17 cellular contexts compared by ENCODE assay signal in the genomic region with DNA sequence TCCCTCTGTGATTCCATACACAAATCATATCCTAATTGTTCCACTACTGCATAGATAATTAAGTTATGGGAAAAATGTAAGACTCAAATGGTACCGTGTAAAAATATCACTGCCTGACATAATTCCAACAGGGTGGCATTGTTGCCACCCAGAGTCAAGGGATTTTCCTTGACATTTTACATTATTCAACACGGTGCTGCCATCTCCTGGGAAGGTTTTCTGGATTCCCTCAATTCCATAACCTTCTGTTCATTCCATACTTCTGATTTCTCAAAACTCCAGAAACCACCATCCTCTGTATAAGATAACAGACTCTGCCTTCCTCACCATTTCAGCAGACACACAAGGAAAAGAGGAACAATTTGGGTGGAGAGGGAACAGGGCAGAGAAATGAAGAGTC.
DNase-seq lines count a peak whose midpoint lies in the region; ATAC-seq and TF ChIP-seq lines count a peak whose summit lies in the region.
"Had no signal": no experiment of that assay in that cellular context is flagged by ENCODE, and none has a peak within 500 bp of the region (broad histone marks: within the 10 kb centered on the region; RNA-seq: fewer than 3 reads in every experiment).

No MANE protein-coding gene starts in this region.

- H2BK15ac ChIP-seq in mesendoderm (replicated peaks; ENCODE audit: low read depth) = no peak overlapping the region

- H3K4me3 ChIP-seq in AG04450 (ENCODE audit: low read depth, low read length) = no peak overlapping the region
- H3K4me3 ChIP-seq in astrocyte of the cerebellum (ENCODE audit: low read depth, low read length) = no peak overlapping the region
- H3K4me3 ChIP-seq in mesendoderm (ENCODE audit: low read length) = no peak overlapping the region
- H3K4me3 ChIP-seq: HAP-1, right atrium auricular region, SJSA1 had no signal

- ATAC-seq in GM18868 (IDR thresholded peaks at IDR 0.05; ENCODE audit: unreplicated experiment) (no peak), GM19035 (IDR thresholded peaks at IDR 0.05; ENCODE audit: unreplicated experiment) (no peak), HG03565 (IDR thresholded peaks at IDR 0.05; ENCODE audit: unreplicated experiment) (no peak)

- CTCF ChIA-PET in AG04450 (lab: Charles Lee) = no interaction called here

- no peaks in the 10 kb centered on the region for H3K27me3 ChIP-seq in AG04450 (ENCODE audit: control insufficient read depth, insufficient read depth, low read length)
- H3K27me3 ChIP-seq in mesendoderm (ENCODE audit: insufficient read depth, low read length, poor library complexity) = no peaks in the 10 kb centered on the region
- H3K27me3 ChIP-seq: BE2C, right atrium auricular region, SJSA1 had no signal

- H3K18ac ChIP-seq in mesendoderm (ENCODE audit: low read length) = no peak overlapping the region

- H4K5ac ChIP-seq in mesendoderm (ENCODE audit: low read length) = no peak overlapping the region

- DNase-seq in AG04450 (ENCODE audit: low read depth, low spot score) (no peak), HFFc6 (peak; percentile 28), astrocyte of the cerebellum (ENCODE audit: low read depth) (no peak), mesendoderm (peak; percentile 33), NCI-H526 treated with DMSO at 0.1 percent for 48 hours (lab: John Stamatoyannopoulos, UW) (no peak)
- DNase-seq: activated B cell treated with CpG ODN at 0.5 μM for 24 hours; activated naive CD8-positive, alpha-beta T cell treated with anti-CD3 and anti-CD28 coated beads, Interleukin-2, amount 10 ng/mL, durations not matched to agents 7 days and 5 days; BE2C; immature natural killer cell; NCI-H2171 treated with DMSO at 0.1 percent for 48 hours had no signal

- H4K8ac ChIP-seq in mesendoderm (ENCODE audit: low read depth, low read length) = no peak overlapping the region

- POLR2A ChIA-PET in AG04450 (lab: Yijun Ruan, JAX) = no interaction called here

- H2BK120ac ChIP-seq in mesendoderm (ENCODE audit: low read depth, low read length) = no peak overlapping the region

- in situ Hi-C loops in astrocyte of the cerebellum (cut with HindIII; ENCODE audit: low sequenced_read_pairs) = no loop called here

- H3K9me3 Mint-ChIP-seq in HFFc6 = no peaks in the 10 kb centered on the region
- H3K9me3 Mint-ChIP-seq: activated B cell treated with CpG ODN at 0.5 μM for 24 hours; activated naive CD8-positive, alpha-beta T cell treated with anti-CD3 and anti-CD28 coated beads, Interleukin-2, amount 10 ng/mL, durations not matched to agents 7 days and 5 days; dendritic cell treated with granulocyte-macrophage colony-stimulating factor and Interleukin-4, amounts not matched to agents 40 ng/mL and 50 ng/mL, for 4 days had no signal

- H3K27me3 Mint-ChIP-seq in HFFc6 (ENCODE audit: insufficient read depth) = no peaks in the 10 kb centered on the region
- H3K27me3 Mint-ChIP-seq: activated B cell treated with CpG ODN at 0.5 μM for 24 hours; activated naive CD8-positive, alpha-beta T cell treated with anti-CD3 and anti-CD28 coated beads, Interleukin-2, amount 10 ng/mL, durations not matched to agents 7 days and 5 days; dendritic cell treated with granulocyte-macrophage colony-stimulating factor and Interleukin-4, amounts not matched to agents 40 ng/mL and 50 ng/mL, for 4 days had no signal

- peaks cover 7% of the 10 kb centered on the region for H3K4me1 ChIP-seq in mesendoderm (ENCODE audit: control insufficient read depth, low read depth, low read length)
- H3K4me1 ChIP-seq: BE2C, HAP-1, right atrium auricular region, SJSA1 had no signal

- no peaks in the 10 kb centered on the region for H3K9me3 ChIP-seq in AG04450 (ENCODE audit: control insufficient read depth, insufficient read depth, low read length)
- H3K9me3 ChIP-seq: BE2C, HAP-1, right atrium auricular region, SJSA1 had no signal

- no CpG with 5 or more reads among the region's 2 CpGs for WGBS in mesendoderm (ENCODE audit: extremely low coverage, insufficient coverage, low lambda C conversion rate)

- H3K9ac ChIP-seq in mesendoderm (ENCODE audit: low read length) = no peak overlapping the region

- H3K36me3 ChIP-seq in mesendoderm (ENCODE audit: control insufficient read depth, insufficient read depth, low read length) = no peaks in the 10 kb centered on the region
- H3K36me3 ChIP-seq: BE2C, HAP-1, right atrium auricular region, SJSA1 had no signal

- no peak overlapping the region for H3K27ac Mint-ChIP-seq in HFFc6
- H3K27ac Mint-ChIP-seq: activated B cell treated with CpG ODN at 0.5 μM for 24 hours; activated naive CD8-positive, alpha-beta T cell treated with anti-CD3 and anti-CD28 coated beads, Interleukin-2, amount 10 ng/mL, durations not matched to agents 7 days and 5 days; dendritic cell treated with granulocyte-macrophage colony-stimulating factor and Interleukin-4, amounts not matched to agents 40 ng/mL and 50 ng/mL, for 4 days; immature natural killer cell had no signal

- no peaks in the 10 kb centered on the region for H3K79me1 ChIP-seq in mesendoderm (ENCODE audit: low read length)

- H3K23ac ChIP-seq in mesendoderm (ENCODE audit: low read length) = no peak overlapping the region

- TF ChIP-seq CTCF in AG04450 (IDR thresholded peaks at IDR 0.05; ENCODE audit: low read depth, low read length) = peak; percentile 45
- peak; percentile 76 for TF ChIP-seq CTCF in HFFc6 (IDR thresholded peaks at IDR 0.05)
- TF ChIP-seq CTCF in astrocyte of the cerebellum (IDR thresholded peaks at IDR 0.05; ENCODE audit: low read depth, low read length, missing control alignments) = peak; percentile 8

- H3K27ac ChIP-seq in AG04450 (ENCODE audit: low read depth, low read length) (no peak overlapping the region), mesendoderm (ENCODE audit: low read depth, low read length) (no peak overlapping the region)
- H3K27ac ChIP-seq: right atrium auricular region, SJSA1 had no signal

- H3K36me3 Mint-ChIP-seq in HFFc6 (ENCODE audit: low read depth) = no peaks in the 10 kb centered on the region
- H3K36me3 Mint-ChIP-seq: activated naive CD8-positive, alpha-beta T cell treated with anti-CD3 and anti-CD28 coated beads, Interleukin-2, amount 10 ng/mL, durations not matched to agents 7 days and 5 days; immature natural killer cell had no signal

- H2AK5ac ChIP-seq in mesendoderm (ENCODE audit: low read length) = no peak overlapping the region

- no peak overlapping the region for H3K4me3 Mint-ChIP-seq in HFFc6
- H3K4me3 Mint-ChIP-seq: activated B cell treated with CpG ODN at 0.5 μM for 24 hours; activated naive CD8-positive, alpha-beta T cell treated with anti-CD3 and anti-CD28 coated beads, Interleukin-2, amount 10 ng/mL, durations not matched to agents 7 days and 5 days; dendritic cell treated with granulocyte-macrophage colony-stimulating factor and Interleukin-4, amounts not matched to agents 40 ng/mL and 50 ng/mL, for 4 days; immature natural killer cell had no signal

- peaks cover 51% of the 10 kb centered on the region for H3K4me1 Mint-ChIP-seq in HFFc6 (ENCODE audit: low read depth)
- H3K4me1 Mint-ChIP-seq: activated B cell treated with CpG ODN at 0.5 μM for 24 hours; activated naive CD8-positive, alpha-beta T cell treated with anti-CD3 and anti-CD28 coated beads, Interleukin-2, amount 10 ng/mL, durations not matched to agents 7 days and 5 days; immature natural killer cell had no signal

- no peaks in the 10 kb centered on the region for H3K79me2 ChIP-seq in mesendoderm (ENCODE audit: control insufficient read depth, insufficient read depth, low read length)

- no peak overlapping the region for H3K4ac ChIP-seq in mesendoderm (ENCODE audit: low read depth, low read length)

- peak overlapping the region; percentile 48 for H2BK5ac ChIP-seq in mesendoderm (ENCODE audit: low read length)

- H3K4me2 ChIP-seq in mesendoderm (ENCODE audit: low read length) = no peak overlapping the region

- peak overlapping the region; percentile 29 for H3K56ac ChIP-seq in mesendoderm (ENCODE audit: low read length)

Comparison
In these comparisons a context has a peak if more than half of its experiments do, and no peak if none do; other contexts are left out.
1. DNase-seq: peak in HFFc6 (single experiment) and mesendoderm (single experiment); none in AG04450 (single experiment), astrocyte of the cerebellum (single experiment) and NCI-H526 treated with DMSO at 0.1 percent for 48 hours (single experiment).
2. CTCF ChIP-seq: peak in every context shown above with its lines; median percentile 76 in HFFc6; 45 in AG04450; 8 in astrocyte of the cerebellum.